ENCODE assay signal across 1 cellular context in genomic region chr12:71162832-71163711, GRCh38.
TF ChIP-seq lines count a peak whose summit lies in the region.

No MANE protein-coding gene starts in this region.

TF ChIP-seq in HepG2, 621 proteins besides CTCF, POLR2A, EP300 and RAD21 (continued from another document and continues in another):
- TF ChIP-seq THAP9 (CRISPR knock-in tag; IDR thresholded peaks at IDR 0.05; ENCODE audit: borderline replicate concordance) = no peak
- TF ChIP-seq ZNF563 (CRISPR knock-in tag; IDR thresholded peaks at IDR 0.05) = no peak
- peak; percentile 81; the same call in 1 of the 2 replicates for TF ChIP-seq ISL2 (CRISPR knock-in tag; IDR thresholded peaks at IDR 0.05)
- TF ChIP-seq HNRNPK (IDR thresholded peaks at IDR 0.05; ENCODE audit: low read depth, low read length, poor library complexity, severe bottlenecking) = no peak
- TF ChIP-seq ZNF7 (CRISPR knock-in tag; IDR thresholded peaks at IDR 0.05) = no peak
- TF ChIP-seq KDM3A (CRISPR knock-in tag; IDR thresholded peaks at IDR 0.05; ENCODE audit: low read depth) = 0 out of 2 replicates have a peak, but pooled peaks have one; percentile 56
- no peak for TF ChIP-seq HNRNPH1 (optimal IDR thresholded peaks at IDR 0.05; ENCODE audit: low read depth, low read length)
- peak; percentile 52; the same call in 1 of the 2 replicates for TF ChIP-seq SOX13 (IDR thresholded peaks at IDR 0.05)
- TF ChIP-seq SOX13 (CRISPR knock-in tag; conservative IDR thresholded peaks at IDR 0.05 in 1 of 2, IDR thresholded peaks at IDR 0.05 in 1 of 2) = peak in 1 of 2 experiments; percentile 88; a peak in 2 of 4 replicates
- TF ChIP-seq ZNF878 (CRISPR knock-in tag; IDR thresholded peaks at IDR 0.05) = peak; percentile 50; the same call in 1 of the 2 replicates
- 0 out of 2 replicates have a peak, but pooled peaks have one; percentile 20 for TF ChIP-seq KLF11 (CRISPR knock-in tag; IDR thresholded peaks at IDR 0.05)
- TF ChIP-seq RARA (CRISPR knock-in tag; IDR thresholded peaks at IDR 0.05) = peak; percentile 77
- no peak; the same call in 1 of the 2 replicates for TF ChIP-seq ZSCAN31 (CRISPR knock-in tag; IDR thresholded peaks at IDR 0.05; ENCODE audit: low read depth)
- TF ChIP-seq MNT (IDR thresholded peaks at IDR 0.05) = 0 out of 2 replicates have a peak, but pooled peaks have one; percentile 7
- TF ChIP-seq ADNP (CRISPR knock-in tag; IDR thresholded peaks at IDR 0.05) = no peak
- peak; percentile 80 for TF ChIP-seq RERE (CRISPR knock-in tag; IDR thresholded peaks at IDR 0.05; ENCODE audit: low read depth)
- no peak for TF ChIP-seq NKX3-1 (CRISPR knock-in tag; IDR thresholded peaks at IDR 0.05)
- no peak for TF ChIP-seq SOX6 (IDR thresholded peaks at IDR 0.05)
- TF ChIP-seq SOX6 (CRISPR knock-in tag; IDR thresholded peaks at IDR 0.05) = peak; percentile 96
- TF ChIP-seq NCOR1 (IDR thresholded peaks at IDR 0.05; ENCODE audit: borderline replicate concordance, low read length) = peak; percentile 86; the same call in 1 of the 2 replicates
- TF ChIP-seq TFE3 (CRISPR knock-in tag; IDR thresholded peaks at IDR 0.05) = peak; percentile 29; the same call in 1 of the 2 replicates
- 0 out of 2 replicates have a peak, but pooled peaks have one; percentile 10 for TF ChIP-seq KAT7 (CRISPR knock-in tag; IDR thresholded peaks at IDR 0.05; ENCODE audit: borderline replicate concordance)
- TF ChIP-seq MIER3 (CRISPR knock-in tag; IDR thresholded peaks at IDR 0.05; ENCODE audit: borderline replicate concordance) = peak; percentile 75; the same call in 1 of the 2 replicates
- TF ChIP-seq ASH2L (IDR thresholded peaks at IDR 0.05; ENCODE audit: insufficient read length, low read depth, low read length) = peak; percentile 95
- peak; percentile 27; the same call in 1 of the 2 replicates for TF ChIP-seq ZNF580 (CRISPR knock-in tag; IDR thresholded peaks at IDR 0.05; ENCODE audit: borderline replicate concordance, low read depth)
- TF ChIP-seq CENPBD1 (CRISPR knock-in tag; IDR thresholded peaks at IDR 0.05; ENCODE audit: borderline replicate concordance, low read depth) = no peak
- TF ChIP-seq FOXK1 (CRISPR knock-in tag; IDR thresholded peaks at IDR 0.05; ENCODE audit: borderline replicate concordance, low read depth) = peak; percentile 63; the same call in 1 of the 2 replicates
- TF ChIP-seq RFX5 (IDR thresholded peaks at IDR 0.05; ENCODE audit: low read depth, low read length) = no peak
- TF ChIP-seq POLR2AphosphoS5 (IDR thresholded peaks at IDR 0.05; ENCODE audit: low read depth, low read length) = no peak
- TF ChIP-seq ZNF672 (CRISPR knock-in tag; IDR thresholded peaks at IDR 0.05) = no peak
- TF ChIP-seq ZSCAN21 (CRISPR knock-in tag; IDR thresholded peaks at IDR 0.05; ENCODE audit: borderline replicate concordance) = no peak
- peak; percentile 10; the same call in 1 of the 2 replicates for TF ChIP-seq ZBTB7B (CRISPR knock-in tag; IDR thresholded peaks at IDR 0.05)
- TF ChIP-seq CC2D1A (CRISPR knock-in tag; IDR thresholded peaks at IDR 0.05) = no peak
- peak; percentile 80; the same call in 1 of the 2 replicates for TF ChIP-seq ZNF383 (CRISPR knock-in tag; IDR thresholded peaks at IDR 0.05; ENCODE audit: borderline replicate concordance)
- 0 out of 2 replicates have a peak, but pooled peaks have one; percentile 11 for TF ChIP-seq ZBED4 (CRISPR knock-in tag; IDR thresholded peaks at IDR 0.05; ENCODE audit: borderline replicate concordance)
- peak; percentile 80 for TF ChIP-seq BCL6 (CRISPR knock-in tag; IDR thresholded peaks at IDR 0.05)
- TF ChIP-seq ZNF430 (CRISPR knock-in tag; IDR thresholded peaks at IDR 0.05) = 0 out of 2 replicates have a peak, but pooled peaks have one; percentile 43
- peak; percentile 72; the same call in 1 of the 2 replicates for TF ChIP-seq HNF4G (IDR thresholded peaks at IDR 0.05; ENCODE audit: borderline replicate concordance, low read depth, low read length)
- TF ChIP-seq HNF4G (CRISPR knock-in tag; IDR thresholded peaks at IDR 0.05; ENCODE audit: borderline replicate concordance, low read depth) = no peak
- TF ChIP-seq ESRRA (CRISPR knock-in tag; IDR thresholded peaks at IDR 0.05; ENCODE audit: low read depth) = 0 out of 2 replicates have a peak, but pooled peaks have one; percentile 27
- no peak for TF ChIP-seq MXD4 (CRISPR knock-in tag; IDR thresholded peaks at IDR 0.05)
- TF ChIP-seq ONECUT2 (CRISPR knock-in tag; IDR thresholded peaks at IDR 0.05) = peak; percentile 56; the same call in 1 of the 2 replicates
- TF ChIP-seq ZNF775 (CRISPR knock-in tag; IDR thresholded peaks at IDR 0.05; ENCODE audit: borderline replicate concordance) = peak; percentile 98
- TF ChIP-seq RXRB (CRISPR knock-in tag; IDR thresholded peaks at IDR 0.05; ENCODE audit: borderline replicate concordance) = peak; percentile 86
- peak; percentile 91 for TF ChIP-seq TBX2 (CRISPR knock-in tag; IDR thresholded peaks at IDR 0.05; ENCODE audit: borderline replicate concordance)
- peak; percentile 45; the same call in 1 of the 2 replicates for TF ChIP-seq ZNF792 (CRISPR knock-in tag; IDR thresholded peaks at IDR 0.05)
- no peak for TF ChIP-seq MAF1 (CRISPR knock-in tag; IDR thresholded peaks at IDR 0.05; ENCODE audit: borderline replicate concordance)
